8 cellular contexts compared by ENCODE assay signal in the genomic region with DNA sequence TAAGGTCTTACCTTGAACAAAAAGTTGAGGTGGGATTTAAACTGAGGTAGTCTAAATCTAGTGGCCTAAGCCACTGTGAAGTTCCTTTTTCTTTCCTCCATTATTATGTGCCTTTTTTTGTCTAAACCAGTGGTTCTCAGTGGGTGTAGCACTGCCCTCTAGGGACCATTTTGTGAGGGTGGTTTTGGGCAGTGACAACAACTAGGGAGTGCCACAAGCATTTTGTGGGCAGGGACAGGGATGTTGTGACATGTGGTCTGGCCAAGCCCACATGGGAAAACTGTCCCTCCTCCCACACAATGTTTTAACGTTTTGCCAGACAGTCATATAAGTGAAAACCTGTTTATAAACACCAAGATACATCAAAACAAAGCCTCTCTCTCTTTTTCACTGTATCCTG.
A peak's percentile ranks its signal among the peaks of the same experiment; 100 is the strongest.
DNase-seq lines count a peak whose midpoint lies in the region; ATAC-seq, FAIRE-seq and TF ChIP-seq lines count a peak whose summit lies in the region.

No MANE protein-coding gene starts in this region.

- no peaks in the 10 kb centered on the region for H3K9me3 Mint-ChIP-seq in Calu3 (ENCODE audit: low read depth, unreplicated experiment)

- no peak overlapping the region for H3K4me3 ChIP-seq in RWPE2 (ENCODE audit: severe bottlenecking)
- H3K4me3 ChIP-seq in effector memory CD4-positive, alpha-beta T cell (ENCODE audit: insufficient read depth, low read depth, low read length, poor library complexity, severe bottlenecking), result no peak overlapping the region

- no peak overlapping the region for H3K27ac ChIP-seq in RWPE2 (ENCODE audit: poor library complexity, severe bottlenecking)
- no peak overlapping the region for H3K27ac ChIP-seq in effector memory CD4-positive, alpha-beta T cell (ENCODE audit: insufficient read depth, low read length, poor library complexity, severe bottlenecking)

- no peak overlapping the region for H3K27ac Mint-ChIP-seq in Calu3 (ENCODE audit: unreplicated experiment)

- intact Hi-C loops in Calu3 (cut with micrococcal nuclease; ENCODE audit: unreplicated experiment), result loop anchor here (5.0 kb wide), 1 partner anchor 900 kb away; a partner anchor contains a TSS

- H3K9me3 ChIP-seq in RWPE2 (ENCODE audit: severe bottlenecking), result no peaks in the 10 kb centered on the region
- H3K9me3 ChIP-seq in effector memory CD4-positive, alpha-beta T cell (ENCODE audit: control insufficient read depth, low read length), result no peaks in the 10 kb centered on the region

- H3K36me3 ChIP-seq in RWPE2 (ENCODE audit: low read depth), result no peaks in the 10 kb centered on the region
- no peaks in the 10 kb centered on the region for H3K36me3 ChIP-seq in effector memory CD4-positive, alpha-beta T cell (ENCODE audit: control insufficient read depth, insufficient read depth, low read length)

- TF ChIP-seq CTCF in Calu3 (IDR thresholded peaks at IDR 0.05; ENCODE audit: unreplicated experiment) (no peak), RWPE2 (IDR thresholded peaks at IDR 0.05; ENCODE audit: poor library complexity, severe bottlenecking) (peak; percentile 73)

- no TSS peak for BruUV-seq in Calu3 (replicated peaks; lab: Mats Ljungman, UMichigan)

- CTCF ChIA-PET in Calu3 (lab: Charles Lee), result no interaction called here

- H3K4me1 ChIP-seq in RWPE2 (ENCODE audit: insufficient read depth, poor library complexity, severe bottlenecking), result no peaks in the 10 kb centered on the region
- no peaks in the 10 kb centered on the region for H3K4me1 ChIP-seq in effector memory CD4-positive, alpha-beta T cell (ENCODE audit: control insufficient read depth, insufficient read depth, low read length, poor library complexity, severe bottlenecking)

- FAIRE-seq in HTR-8/SVneo (lab: Jason Lieb, UNC), result no peak

- peak; percentile 37 for DNase-seq in Calu3
- peak; percentile 4 for DNase-seq in GM19240 (ENCODE audit: insufficient read length, low spot score)
- no peak for DNase-seq in RWPE2 (ENCODE audit: low spot score)
- DNase-seq in iPS DF 19.7 (ENCODE audit: low read depth, low spot score), result peak; percentile 56
- no peak for DNase-seq in HTR-8/SVneo (ENCODE audit: insufficient read length, low spot score)
- DNase-seq in NCI-H2107 (lab: John Stamatoyannopoulos, UW), result no peak
- DNase-seq in effector memory CD4-positive, alpha-beta T cell, result no peak

- no peaks in the 10 kb centered on the region for H3K27me3 Mint-ChIP-seq in Calu3 (ENCODE audit: unreplicated experiment)

- no peaks in the 10 kb centered on the region for H3K27me3 ChIP-seq in RWPE2 (ENCODE audit: insufficient read depth, poor library complexity, severe bottlenecking)
- no peaks in the 10 kb centered on the region for H3K27me3 ChIP-seq in effector memory CD4-positive, alpha-beta T cell (replicated peaks; ENCODE audit: control insufficient read depth, insufficient read depth, low read length, poor library complexity, severe bottlenecking)

- no peaks in the 10 kb centered on the region for H3K36me3 Mint-ChIP-seq in Calu3 (ENCODE audit: insufficient read depth, unreplicated experiment)

- peaks cover 6% of the 10 kb centered on the region for H3K4me1 Mint-ChIP-seq in Calu3 (ENCODE audit: low read depth, unreplicated experiment)

- no peak overlapping the region for H3K4me3 Mint-ChIP-seq in Calu3 (ENCODE audit: low read depth, unreplicated experiment)

- peak; percentile 69 for ATAC-seq in HG03571 (IDR thresholded peaks at IDR 0.05; ENCODE audit: unreplicated experiment)
- ATAC-seq in RWPE2 (ENCODE audit: low read depth), result peak; percentile 72; the same call in 2 of the 3 replicates

Comparison
In these comparisons a context has a peak if more than half of its experiments do, and no peak if none do; other contexts are left out.
1. DNase-seq: peak in Calu3 (single experiment), GM19240 (single experiment) and iPS DF 19.7 (single experiment); none in RWPE2 (single experiment), HTR-8/SVneo (single experiment), NCI-H2107 (single experiment) and effector memory CD4-positive, alpha-beta T cell (0 of 3).